ENCODE assay signal across 12 cellular contexts in genomic region chr6:36825452-36825851, GRCh38.
"Had no signal": no experiment of that assay in that cellular context is flagged by ENCODE, and none has a peak within 500 bp of the region (broad histone marks: within the 10 kb centered on the region; RNA-seq: fewer than 3 reads in every experiment).

No MANE protein-coding gene starts in this region.

- H3K9me3 ChIP-seq: ovary, spleen had no signal

- H3K4me3 ChIP-seq: cardiac muscle cell, ovary, spleen had no signal

- H3K27ac ChIP-seq: cardiac muscle cell, ovary, spleen had no signal

- ATAC-seq: activated naive CD4-positive, alpha-beta T cell treated with anti-CD3 and anti-CD28 coated beads, Interleukin-2, amount 50 U/mL, for 72 hours; sciatic nerve; stimulated activated naive B cell treated with anti-CD40 and anti-IgM and Interleukin-4, amounts not matched to agents 10 μg/mL and 1 μg/mL and 100 μg/mL, for 72 hours had no signal

- DNase-seq: activated CD4-positive, alpha-beta T cell treated with anti-CD3 and anti-CD28 coated beads, Interleukin-2, amount 50 U/mL, for 4 hours; activated gamma-delta T cell treated with Interleukin-2 at 50 U/mL for 16 hours; amniotic stem cell; effector memory CD4-positive, alpha-beta T cell; foreskin fibroblast; ovary; spleen; stimulated activated CD4-positive, alpha-beta T cell treated with anti-CD3 and anti-CD28 coated beads, Interleukin-4, amount 100 ng/mL, for 4 hours; stimulated activated naive B cell treated with anti-CD40 and anti-IgM and Interleukin-4, amounts not matched to agents 10 μg/mL and 1 μg/mL and 100 μg/mL, for 72 hours had no signal

- H3K36me3 ChIP-seq: cardiac muscle cell, ovary, spleen had no signal

- H3K27me3 ChIP-seq: cardiac muscle cell, ovary had no signal
